In genomic region chr5:43365155-43365554, GRCh38 we compare ENCODE assay signal across 5 cellular contexts. TPM values are rescaled to one million over a fixed set of nuclear protein-coding genes. Genes with fewer than 3 reads are reported as not detected.
"Had no signal": no experiment of that assay in that cellular context is flagged by ENCODE, and none has a peak within 500 bp of the region (broad histone marks: within the 10 kb centered on the region; RNA-seq: fewer than 3 reads in every experiment).

No MANE protein-coding gene starts in this region.

RNA-seq across cellular contexts. Expression of gene CCL28, which starts 47.0 kb away (rescaled TPM):
- total RNA-seq: neural crest cell, osteocyte, progenitor cell of endocrine pancreas had no signal
- polyA plus RNA-seq: neural cell, smooth muscle cell had no signal
